Comparison of ENCODE assay signal across 1 cellular context in genomic region chr19:7480222-7480974, GRCh38.
TF ChIP-seq lines count a peak whose summit lies in the region.

No MANE protein-coding gene starts in this region.

TF ChIP-seq in HepG2, 621 proteins besides CTCF, POLR2A, EP300 and RAD21 (continued from another document):
- TF ChIP-seq, protein P1, sequence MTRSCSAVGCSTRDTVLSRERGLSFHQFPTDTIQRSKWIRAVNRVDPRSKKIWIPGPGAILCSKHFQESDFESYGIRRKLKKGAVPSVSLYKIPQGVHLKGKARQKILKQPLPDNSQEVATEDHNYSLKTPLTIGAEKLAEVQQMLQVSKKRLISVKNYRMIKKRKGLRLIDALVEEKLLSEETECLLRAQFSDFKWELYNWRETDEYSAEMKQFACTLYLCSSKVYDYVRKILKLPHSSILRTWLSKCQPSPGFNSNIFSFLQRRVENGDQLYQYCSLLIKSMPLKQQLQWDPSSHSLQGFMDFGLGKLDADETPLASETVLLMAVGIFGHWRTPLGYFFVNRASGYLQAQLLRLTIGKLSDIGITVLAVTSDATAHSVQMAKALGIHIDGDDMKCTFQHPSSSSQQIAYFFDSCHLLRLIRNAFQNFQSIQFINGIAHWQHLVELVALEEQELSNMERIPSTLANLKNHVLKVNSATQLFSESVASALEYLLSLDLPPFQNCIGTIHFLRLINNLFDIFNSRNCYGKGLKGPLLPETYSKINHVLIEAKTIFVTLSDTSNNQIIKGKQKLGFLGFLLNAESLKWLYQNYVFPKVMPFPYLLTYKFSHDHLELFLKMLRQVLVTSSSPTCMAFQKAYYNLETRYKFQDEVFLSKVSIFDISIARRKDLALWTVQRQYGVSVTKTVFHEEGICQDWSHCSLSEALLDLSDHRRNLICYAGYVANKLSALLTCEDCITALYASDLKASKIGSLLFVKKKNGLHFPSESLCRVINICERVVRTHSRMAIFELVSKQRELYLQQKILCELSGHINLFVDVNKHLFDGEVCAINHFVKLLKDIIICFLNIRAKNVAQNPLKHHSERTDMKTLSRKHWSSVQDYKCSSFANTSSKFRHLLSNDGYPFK (CRISPR knock-in tag; IDR thresholded peaks at IDR 0.05; ENCODE audit: borderline replicate concordance): no peak
- TF ChIP-seq MAFK (conservative IDR thresholded peaks at IDR 0.05 in 1 of 2, IDR thresholded peaks at IDR 0.05 in 1 of 2; ENCODE audit: low read length in 2 of 2): peak in 1 of 2 experiments; percentile 53; a peak in 3 of 4 replicates
- no peak for TF ChIP-seq NFKB2 (CRISPR knock-in tag; IDR thresholded peaks at IDR 0.05; ENCODE audit: borderline replicate concordance)
- TF ChIP-seq ZNF510 (CRISPR knock-in tag; IDR thresholded peaks at IDR 0.05; ENCODE audit: low read depth): no peak
- no peak for TF ChIP-seq FOXA1 (IDR thresholded peaks at IDR 0.05)
- TF ChIP-seq FOXA1 (CRISPR knock-in tag; IDR thresholded peaks at IDR 0.05): no peak
